ENCODE assay signal across 14 cellular contexts in the genomic region with DNA sequence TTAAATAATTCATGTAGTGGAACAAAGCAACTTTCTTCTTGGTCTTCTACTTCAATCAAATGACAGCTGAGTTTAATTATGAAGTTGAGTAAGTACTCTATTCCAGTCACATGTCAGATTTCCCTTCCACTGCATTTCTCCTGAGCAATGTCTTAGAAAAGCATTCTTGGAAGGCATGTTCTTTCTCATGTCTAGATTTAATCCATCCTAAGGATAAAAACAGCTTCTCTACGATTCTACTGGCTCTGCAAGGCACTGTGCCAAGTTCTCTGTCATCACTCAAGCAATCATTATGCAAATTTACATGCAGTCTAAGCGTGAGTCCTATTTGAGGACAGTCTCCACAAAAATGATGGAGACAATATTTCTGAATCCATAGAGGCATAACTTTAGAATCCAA.
DNase-seq lines count a peak whose midpoint lies in the region; ATAC-seq, FAIRE-seq and TF ChIP-seq lines count a peak whose summit lies in the region.
"Had no signal": no experiment of that assay in that cellular context is flagged by ENCODE, and none has a peak within 500 bp of the region (broad histone marks: within the 10 kb centered on the region; RNA-seq: fewer than 3 reads in every experiment).

No MANE protein-coding gene starts in this region.

- no peaks in the 10 kb centered on the region for H4K20me1 ChIP-seq in astrocyte (ENCODE audit: insufficient read depth, low read length)

- H3K27me3 Mint-ChIP-seq in astrocyte (ENCODE audit: low read depth, unreplicated experiment) = no peaks in the 10 kb centered on the region
- H3K27me3 Mint-ChIP-seq in activated naive CD8-positive, alpha-beta T cell treated with anti-CD3 and anti-CD28 coated beads, Interleukin-2, amount 50 U/mL, for 24 hours = no peaks in the 10 kb centered on the region

- no peak overlapping the region for H3K4me3 ChIP-seq in astrocyte (ENCODE audit: insufficient read depth, low read depth, low read length)
- H3K4me3 ChIP-seq in left ventricle myocardium inferior = peak overlapping the region; percentile 31
- H3K4me3 ChIP-seq: vagina had no signal

- peak overlapping the region; percentile 60 for H3K4me2 ChIP-seq in astrocyte (ENCODE audit: low read length)

- H3K27ac Mint-ChIP-seq in astrocyte (ENCODE audit: unreplicated experiment) = no peak overlapping the region
- H3K27ac Mint-ChIP-seq in activated naive CD8-positive, alpha-beta T cell treated with anti-CD3 and anti-CD28 coated beads, Interleukin-2, amount 50 U/mL, for 24 hours = no peak overlapping the region
- H3K27ac Mint-ChIP-seq: activated naive CD4-positive, alpha-beta T cell treated with anti-CD3 and anti-CD28 coated beads, Interleukin-2, amount 50 U/mL, for 72 hours; naive B cell had no signal

- ATAC-seq in GM21447 (IDR thresholded peaks at IDR 0.05; ENCODE audit: unreplicated experiment) = no peak
- no peak for ATAC-seq in activated naive CD8-positive, alpha-beta T cell treated with anti-CD3 and anti-CD28 coated beads, Interleukin-2, amount 50 U/mL, for 24 hours
- ATAC-seq: activated naive CD4-positive, alpha-beta T cell treated with anti-CD3 and anti-CD28 coated beads, Interleukin-2, amount 50 U/mL, for 72 hours had no signal

- no peaks in the 10 kb centered on the region for H3K79me2 ChIP-seq in astrocyte (ENCODE audit: insufficient read depth, low read length)

- peak overlapping the region; percentile 36 for H3K9ac ChIP-seq in astrocyte (ENCODE audit: low read length)

- no peak overlapping the region for H2AFZ ChIP-seq in astrocyte (ENCODE audit: low read depth, low read length)

- TF ChIP-seq CTCF in astrocyte (IDR thresholded peaks at IDR 0.05; ENCODE audit: insufficient read depth, low read depth, low read length) (no peak), left ventricle myocardium inferior (IDR thresholded peaks at IDR 0.05; ENCODE audit: borderline replicate concordance) (no peak)

- H3K4me3 Mint-ChIP-seq in astrocyte (ENCODE audit: unreplicated experiment) = no peak overlapping the region
- no peak overlapping the region for H3K4me3 Mint-ChIP-seq in activated naive CD8-positive, alpha-beta T cell treated with anti-CD3 and anti-CD28 coated beads, Interleukin-2, amount 50 U/mL, for 24 hours
- H3K4me3 Mint-ChIP-seq: naive B cell had no signal

- H3K36me3 ChIP-seq in astrocyte (ENCODE audit: insufficient read depth, low read length) (no peaks in the 10 kb centered on the region), left ventricle myocardium inferior (no peaks in the 10 kb centered on the region)
- H3K36me3 ChIP-seq: BE2C, vagina had no signal

- DNase-seq in NCI-H510A treated with DMSO at 0.1 percent for 48 hours (lab: John Stamatoyannopoulos, UW) (peak; percentile 39), NCI-H510A (lab: John Stamatoyannopoulos, UW) (no peak), astrocyte (ENCODE audit: low read depth) (peak; percentile 75), left ventricle myocardium inferior (no peak), stromal cell of bone marrow (ENCODE audit: low read depth) (peak; percentile 73), erythroblast (lab: John Stamatoyannopoulos, UW) (no peak)
- no peak for DNase-seq in activated naive CD8-positive, alpha-beta T cell treated with anti-CD3 and anti-CD28 coated beads, Interleukin-2, amount 50 U/mL, for 24 hours
- DNase-seq: activated CD4-positive, alpha-beta T cell treated with anti-CD3 and anti-CD28 coated beads for 4 hours; BE2C; Kasumi-1; naive B cell had no signal

- intact Hi-C loops in left ventricle myocardium inferior (cut with micrococcal nuclease) = no loop called here

- H3K27me3 ChIP-seq in astrocyte (ENCODE audit: insufficient read depth, low read length) (no peaks in the 10 kb centered on the region), left ventricle myocardium inferior (ENCODE audit: low read depth) (no peaks in the 10 kb centered on the region)
- H3K27me3 ChIP-seq: BE2C, vagina had no signal

- no peak for TF ChIP-seq POLR2A in erythroblast (IDR thresholded peaks at IDR 0.05; ENCODE audit: low read length)

- H3K4me1 Mint-ChIP-seq in astrocyte (ENCODE audit: low read depth, unreplicated experiment) = peaks cover 7% of the 10 kb centered on the region
- H3K4me1 Mint-ChIP-seq in activated naive CD8-positive, alpha-beta T cell treated with anti-CD3 and anti-CD28 coated beads, Interleukin-2, amount 50 U/mL, for 24 hours = no peaks in the 10 kb centered on the region
- H3K4me1 Mint-ChIP-seq: naive B cell had no signal

- peaks cover 7% of the 10 kb centered on the region for H3K4me1 ChIP-seq in astrocyte (ENCODE audit: insufficient read depth, low read length)
- H3K4me1 ChIP-seq in left ventricle myocardium inferior = peaks cover 18% of the 10 kb centered on the region
- H3K4me1 ChIP-seq: BE2C had no signal

- H3K27ac ChIP-seq in astrocyte (ENCODE audit: low read depth, low read length) (no peak overlapping the region), left ventricle myocardium inferior (replicated peaks) (peak overlapping the region; percentile 72)
- H3K27ac ChIP-seq: vagina had no signal

- peak; percentile 93 for FAIRE-seq in astrocyte (lab: Jason Lieb, UNC)

- H3K9me3 ChIP-seq in astrocyte (ENCODE audit: insufficient read depth, low read depth, low read length) (no peaks in the 10 kb centered on the region), left ventricle myocardium inferior (replicated peaks) (no peaks in the 10 kb centered on the region)
- H3K9me3 ChIP-seq: BE2C, vagina had no signal

- H3K36me3 Mint-ChIP-seq in astrocyte (ENCODE audit: low read depth, unreplicated experiment) = no peaks in the 10 kb centered on the region
- no peaks in the 10 kb centered on the region for H3K36me3 Mint-ChIP-seq in activated naive CD8-positive, alpha-beta T cell treated with anti-CD3 and anti-CD28 coated beads, Interleukin-2, amount 50 U/mL, for 24 hours (ENCODE audit: low read depth)
- H3K36me3 Mint-ChIP-seq: activated naive CD4-positive, alpha-beta T cell treated with anti-CD3 and anti-CD28 coated beads, Interleukin-2, amount 50 U/mL, for 72 hours; naive B cell had no signal

- no peaks in the 10 kb centered on the region for H3K9me3 Mint-ChIP-seq in astrocyte (ENCODE audit: unreplicated experiment)
- no peaks in the 10 kb centered on the region for H3K9me3 Mint-ChIP-seq in activated naive CD8-positive, alpha-beta T cell treated with anti-CD3 and anti-CD28 coated beads, Interleukin-2, amount 50 U/mL, for 24 hours
- H3K9me3 Mint-ChIP-seq: activated naive CD4-positive, alpha-beta T cell treated with anti-CD3 and anti-CD28 coated beads, Interleukin-2, amount 50 U/mL, for 72 hours; naive B cell had no signal

Comparison
In these comparisons a context has a peak if more than half of its experiments do, and no peak if none do; other contexts are left out.
1. DNase-seq: peak in NCI-H510A treated with DMSO at 0.1 percent for 48 hours (single experiment), astrocyte (single experiment) and stromal cell of bone marrow (single experiment); none in NCI-H510A (single experiment), left ventricle myocardium inferior (single experiment), erythroblast (0 of 2) and activated naive CD8-positive, alpha-beta T cell treated with anti-CD3 and anti-CD28 coated beads, Interleukin-2, amount 50 U/mL, for 24 hours (single experiment).